In genomic region chr17:17538417-17539391, GRCh38 we compare ENCODE assay signal across 10 cellular contexts. TPM values are rescaled to one million over a fixed set of nuclear protein-coding genes. Genes with fewer than 3 reads are reported as not detected.
DNase-seq lines count a peak whose midpoint lies in the region; ATAC-seq and TF ChIP-seq lines count a peak whose summit lies in the region.
"Had no signal": no experiment of that assay in that cellular context is flagged by ENCODE, and none has a peak within 500 bp of the region (broad histone marks: within the 10 kb centered on the region; RNA-seq: fewer than 3 reads in every experiment).

No MANE protein-coding gene starts in this region.

- no peak overlapping the region for H3K4me3 ChIP-seq in BLaER1 treated with 17β-estradiol and CSF1 and Interleukin-3, amounts not matched to agents 10 nM and 100 nM
- H3K4me3 ChIP-seq in liver (ENCODE audit: low read depth in 1 of 3, low read length in 3 of 3) (no peak overlapping the region), spleen (no peak overlapping the region)

- H3K27me3 ChIP-seq in BLaER1 treated with 17β-estradiol and CSF1 and Interleukin-3, amounts not matched to agents 10 nM and 100 nM, result no peaks in the 10 kb centered on the region
- H3K27me3 ChIP-seq in liver (ENCODE audit: control insufficient read depth in 4 of 4, insufficient read depth in 4 of 4, low read length in 3 of 4), result no peaks in the 10 kb centered on the region
- H3K27me3 ChIP-seq in spleen (replicated peaks in 1 of 7), result no peaks in the 10 kb centered on the region

- no peak overlapping the region for H3K4me3 Mint-ChIP-seq in stimulated activated naive B cell treated with anti-CD40 and anti-IgM and Interleukin-4, amounts not matched to agents 10 μg/mL and 1 μg/mL and 100 μg/mL, for 72 hours

- H3K4me1 ChIP-seq in BLaER1 treated with 17β-estradiol and CSF1 and Interleukin-3, amounts not matched to agents 10 nM and 100 nM, result peaks cover 36 to 73% (median 62%) of the 10 kb centered on the region in 10 experiments
- H3K4me1 ChIP-seq in liver (ENCODE audit: control insufficient read depth in 4 of 4, insufficient read depth in 4 of 4, low read length in 3 of 4), result peaks cover 26 to 70% (median 47%) of the 10 kb centered on the region in 4 donors
- no peaks in the 10 kb centered on the region for H3K4me1 ChIP-seq in spleen

- no peak for TF ChIP-seq CTCF in liver (IDR thresholded peaks at IDR 0.05; ENCODE audit: low read depth, low read length, missing input control)
- no peak for TF ChIP-seq CTCF in spleen (IDR thresholded peaks at IDR 0.05 in 8 of 11, conservative IDR thresholded peaks at IDR 0.05 in 3 of 11)

- peak overlapping the region in 3 of 11 experiments; percentile 2 to 49 (median 3); a peak in 3 of 22 replicates for H3K27ac ChIP-seq in BLaER1 treated with 17β-estradiol and CSF1 and Interleukin-3, amounts not matched to agents 10 nM and 100 nM
- peak overlapping the region; percentile 94 to 95 for H3K27ac ChIP-seq in liver (ENCODE audit: low read depth in 1 of 2, low read length in 2 of 2)
- H3K27ac ChIP-seq in spleen, result no peak overlapping the region
- H3K27ac ChIP-seq: WERI-Rb-1 had no signal

- no peak overlapping the region for H3K27ac Mint-ChIP-seq in stimulated activated naive B cell treated with anti-CD40 and anti-IgM and Interleukin-4, amounts not matched to agents 10 μg/mL and 1 μg/mL and 100 μg/mL, for 72 hours

- no peaks in the 10 kb centered on the region for H3K4me1 Mint-ChIP-seq in stimulated activated naive B cell treated with anti-CD40 and anti-IgM and Interleukin-4, amounts not matched to agents 10 μg/mL and 1 μg/mL and 100 μg/mL, for 72 hours

- H3K9me3 Mint-ChIP-seq in stimulated activated naive B cell treated with anti-CD40 and anti-IgM and Interleukin-4, amounts not matched to agents 10 μg/mL and 1 μg/mL and 100 μg/mL, for 72 hours, result no peaks in the 10 kb centered on the region

- DNase-seq in NCI-H1105 (lab: John Stamatoyannopoulos, UW), result peak; percentile 93
- peak; percentile 56 for DNase-seq in SK-N-DZ (ENCODE audit: low spot score)
- no peak for DNase-seq in GM19238 (ENCODE audit: insufficient read length, low spot score)
- no peak for DNase-seq in spleen
- no peak for DNase-seq in middle frontal gyrus (ENCODE audit: extremely low spot score, low spot score)
- DNase-seq in stimulated activated naive B cell treated with anti-CD40 and anti-IgM and Interleukin-4, amounts not matched to agents 10 μg/mL and 1 μg/mL and 100 μg/mL, for 72 hours, result no peak
- DNase-seq: stimulated activated CD4-positive, alpha-beta T cell treated with anti-CD3 and anti-CD28 coated beads, Interleukin-12 subunit alpha, Interleukin-12 subunit beta, amount 100 ng/mL, for 4 hours; WERI-Rb-1 had no signal

- no peak for ATAC-seq in stimulated activated naive B cell treated with anti-CD40 and anti-IgM and Interleukin-4, amounts not matched to agents 10 μg/mL and 1 μg/mL and 100 μg/mL, for 72 hours (replicated peaks)

- peak overlapping the region in 10 of 11 experiments; percentile 42 to 89 (median 71); a peak in 15 of 22 replicates for H3K4me2 ChIP-seq in BLaER1 treated with 17β-estradiol and CSF1 and Interleukin-3, amounts not matched to agents 10 nM and 100 nM

- no peak for TF ChIP-seq POLR2A in spleen (IDR thresholded peaks at IDR 0.05)

- H3K36me3 ChIP-seq in BLaER1 treated with 17β-estradiol and CSF1 and Interleukin-3, amounts not matched to agents 10 nM and 100 nM, result no peaks in the 10 kb centered on the region
- H3K36me3 ChIP-seq in liver (ENCODE audit: control insufficient read depth in 4 of 4, insufficient read depth in 3 of 4, low read depth in 1 of 4, low read length in 3 of 4), result no peaks in the 10 kb centered on the region
- no peaks in the 10 kb centered on the region for H3K36me3 ChIP-seq in spleen
- H3K36me3 ChIP-seq: WERI-Rb-1 had no signal

- H3K27me3 Mint-ChIP-seq in stimulated activated naive B cell treated with anti-CD40 and anti-IgM and Interleukin-4, amounts not matched to agents 10 μg/mL and 1 μg/mL and 100 μg/mL, for 72 hours, result no peaks in the 10 kb centered on the region

- TF ChIP-seq RAD21 in liver (IDR thresholded peaks at IDR 0.05), result peak; percentile 61 to 62

- no peaks in the 10 kb centered on the region for H3K9me3 ChIP-seq in BLaER1 treated with 17β-estradiol and CSF1 and Interleukin-3, amounts not matched to agents 10 nM and 100 nM (replicated peaks in 1 of 11)
- H3K9me3 ChIP-seq in liver (ENCODE audit: control insufficient read depth in 4 of 4, low read length in 3 of 4) (no peaks in the 10 kb centered on the region), spleen (no peaks in the 10 kb centered on the region)

- peak overlapping the region in 3 of 11 experiments; percentile 33 to 55 (median 50); a peak in 4 of 22 replicates for H3K9ac ChIP-seq in BLaER1 treated with 17β-estradiol and CSF1 and Interleukin-3, amounts not matched to agents 10 nM and 100 nM
- H3K9ac ChIP-seq in liver (ENCODE audit: low read depth in 1 of 2, low read length in 2 of 2), result peak overlapping the region; percentile 48 to 71

- 27% methylated on average over 10 of the region's 10 CpGs for WGBS in liver
- WGBS in spleen, 5 donors, result 88 to 93% (median 91%) methylated on average over 10 of the region's 10 CpGs

- peaks cover 0 to under 1% of the 10 kb centered on the region in 2 donors for H3K36me3 Mint-ChIP-seq in stimulated activated naive B cell treated with anti-CD40 and anti-IgM and Interleukin-4, amounts not matched to agents 10 μg/mL and 1 μg/mL and 100 μg/mL, for 72 hours

- intact Hi-C loops in spleen (cut with DNase I; ENCODE audit: low total_unique reads), result no loop called here

- peaks cover 0 to 45% (median 7%) of the 10 kb centered on the region in 11 experiments; a peak in 7 of 22 replicates for H4K20me1 ChIP-seq in BLaER1 treated with 17β-estradiol and CSF1 and Interleukin-3, amounts not matched to agents 10 nM and 100 nM

TF ChIP-seq in liver, 16 proteins besides CTCF, POLR2A, EP300 and RAD21 (continues in another document):
- peak in 1 of 2 donors; percentile 54 for TF ChIP-seq GABPA (IDR thresholded peaks at IDR 0.05 in 1 of 2, conservative IDR thresholded peaks at IDR 0.05 in 1 of 2)
- peak; percentile 18 for TF ChIP-seq NR2F2 (IDR thresholded peaks at IDR 0.05)
- TF ChIP-seq REST (IDR thresholded peaks at IDR 0.05), result peak; percentile 90
- TF ChIP-seq EGR1 (IDR thresholded peaks at IDR 0.05; ENCODE audit: low read depth in 2 of 2), result peak in 1 of 2 donors; percentile 86
- peak; percentile 70 to 92 for TF ChIP-seq RXRA (IDR thresholded peaks at IDR 0.05)
- peak; percentile 98 for TF ChIP-seq SP1 (IDR thresholded peaks at IDR 0.05)
- peak; percentile 62 to 84 for TF ChIP-seq JUND (IDR thresholded peaks at IDR 0.05)
- peak; percentile 98 for TF ChIP-seq FOXA1 (IDR thresholded peaks at IDR 0.05)
- TF ChIP-seq ZBTB33 (IDR thresholded peaks at IDR 0.05), result no peak
- TF ChIP-seq FOXA2 (IDR thresholded peaks at IDR 0.05), result peak; percentile 98
- TF ChIP-seq HNF4A (conservative IDR thresholded peaks at IDR 0.05), result peak; percentile 97
- TF ChIP-seq TAF1 (conservative IDR thresholded peaks at IDR 0.05), result no peak

RNA-seq across cellular contexts. Expression of gene RASD1, which starts 42.5 kb away (rescaled TPM):
- 0.24 and 0.74 TPM in 2 replicates for polyA plus RNA-seq in SK-N-DZ (2014; cell fraction: cytosol; rRNA removed)
- polyA plus RNA-seq in SK-N-DZ (2014; cell fraction: nucleus; rRNA removed), result 0.58 and 2.5 TPM in 2 replicates
- total RNA-seq in liver (1 to 10 TPM in 1 of 2 donors, under 1 TPM in 1; 0.89 to 5.5 TPM), spleen (10 to 100 TPM in 5 of 7 donors, 1 to 10 TPM in 2; 6.6 to 52.3 (median 13.1) TPM)
- polyA plus RNA-seq in liver (10 to 100 TPM; 23.8 to 46.7 TPM), spleen (1 to 10 TPM; 2.9 to 7.9 (median 3.3) TPM)

RNA-seq across cellular contexts. Expression of gene PEMT, which starts 52.8 kb away (rescaled TPM):
- 78.8 and 95.5 TPM in 2 replicates for polyA plus RNA-seq in SK-N-DZ (2014; cell fraction: cytosol; rRNA removed)
- 73.3 and 76.1 TPM in 2 replicates for polyA plus RNA-seq in SK-N-DZ (2014; cell fraction: nucleus; rRNA removed)
- 100 to 1,000 TPM in 1 of 2 donors, 10 to 100 TPM in 1; 64.6 to 180 TPM for total RNA-seq in liver
- polyA plus RNA-seq in liver, result 100 to 1,000 TPM; 189 to 211 TPM
- 10 to 100 TPM in 5 of 7 donors, 1 to 10 TPM in 2; 8.9 to 16.4 (median 14.3) TPM for total RNA-seq in spleen
- 10 to 100 TPM; 11.6 to 21.3 (median 18.9) TPM for polyA plus RNA-seq in spleen

Comparison
In these comparisons a context has a peak if more than half of its experiments do, and no peak if none do; other contexts are left out.
1. H3K27ac ChIP-seq: peak in liver (2 of 2); none in spleen (0 of 8).
2. DNase-seq: peak in NCI-H1105 (single experiment) and SK-N-DZ (single experiment); none in GM19238 (single experiment), spleen (single experiment), middle frontal gyrus (single experiment) and stimulated activated naive B cell treated with anti-CD40 and anti-IgM and Interleukin-4, amounts not matched to agents 10 μg/mL and 1 μg/mL and 100 μg/mL, for 72 hours (single experiment).